ENCODE assay signal across 8 cellular contexts in the genomic region with DNA sequence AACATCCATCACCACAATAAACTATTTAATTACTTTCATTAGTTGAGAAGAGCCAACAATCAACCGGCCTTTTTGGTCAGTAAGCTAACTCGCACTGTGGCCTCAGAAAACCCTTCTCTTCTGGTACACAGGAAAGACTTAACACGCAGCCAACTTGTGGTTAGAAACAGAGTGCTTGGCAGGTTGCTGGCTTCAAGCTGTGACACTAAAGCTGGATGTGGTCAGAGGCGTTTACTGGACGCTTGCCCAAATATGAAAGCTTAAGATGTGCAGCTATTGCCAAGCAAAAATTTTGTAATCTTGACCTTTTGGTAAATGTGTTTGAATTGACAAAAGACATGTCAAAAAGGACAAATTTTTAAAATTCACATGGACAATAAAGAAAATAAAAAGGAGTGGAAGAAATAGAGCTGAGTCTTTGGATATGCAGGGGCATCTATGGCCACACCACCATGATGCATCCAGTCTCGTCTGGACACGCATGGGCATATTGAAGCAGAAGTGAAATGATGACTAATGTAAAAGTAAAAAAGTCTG. TPM values are rescaled to one million over a fixed set of nuclear protein-coding genes. Genes with fewer than 3 reads are reported as not detected.
DNase-seq lines count a peak whose midpoint lies in the region; ATAC-seq, FAIRE-seq and TF ChIP-seq lines count a peak whose summit lies in the region.

No MANE protein-coding gene starts in this region.

- H3K4me3 ChIP-seq in bronchial epithelial cell (ENCODE audit: low read depth, low read length): peak overlapping the region; percentile 9

- H3K36me3 ChIP-seq in bronchial epithelial cell (ENCODE audit: control insufficient read depth, insufficient read depth, low read length): no peaks in the 10 kb centered on the region

- TF ChIP-seq CTCF in bronchial epithelial cell (IDR thresholded peaks at IDR 0.05; ENCODE audit: insufficient read depth, low read length, severe bottlenecking): no peak
- no peak for TF ChIP-seq CTCF in natural killer cell (IDR thresholded peaks at IDR 0.05)

- peak overlapping the region; percentile 89 for H3K4me3 Mint-ChIP-seq in natural killer cell

- FAIRE-seq in bronchial epithelial cell (lab: Jason Lieb, UNC): no peak

- H3K9me3 Mint-ChIP-seq in natural killer cell: no peaks in the 10 kb centered on the region

- H3K27me3 Mint-ChIP-seq in natural killer cell (ENCODE audit: low read depth in 2 of 2): no peaks in the 10 kb centered on the region

- peak overlapping the region; percentile 89 to 98 for H3K27ac Mint-ChIP-seq in natural killer cell

- intact Hi-C loops in natural killer cell (cut with micrococcal nuclease): loop anchor here (5.0 kb wide), 2 partner anchors 525 to 745 kb away; partner anchors contain the start of gene CLEC2B

- ATAC-seq in HG02884 (IDR thresholded peaks at IDR 0.05; ENCODE audit: unreplicated experiment) (peak; percentile 44), natural killer cell (peak; percentile 44 to 68 (median 67)), HG03039 (IDR thresholded peaks at IDR 0.05; ENCODE audit: unreplicated experiment) (no peak)

- H3K27me3 ChIP-seq in bronchial epithelial cell (ENCODE audit: control insufficient read depth, insufficient read depth, low read length): no peaks in the 10 kb centered on the region

- peaks cover 53 to 68% of the 10 kb centered on the region in 2 donors for H3K4me1 Mint-ChIP-seq in natural killer cell

- peak; percentile 33 to 52 for DNase-seq in SHP77 (lab: John Stamatoyannopoulos, UW)
- no peak for DNase-seq in SHP77 treated with DMSO at 0.1 percent for 48 hours (lab: John Stamatoyannopoulos, UW)
- DNase-seq in NCI-H2107 treated with DMSO at 0.1 percent for 48 hours (lab: John Stamatoyannopoulos, UW; ENCODE audit: unreplicated experiment): peak; percentile 53
- DNase-seq in bronchial epithelial cell (ENCODE audit: low read depth): peak; percentile 94
- DNase-seq in natural killer cell: no peak
- no peak for DNase-seq in SKM-1 treated with dmso at 0.1 percent for 144 hours (lab: John Stamatoyannopoulos, UW; ENCODE audit: unreplicated experiment)

- H3K36me3 Mint-ChIP-seq in natural killer cell: peaks cover 16% of the 10 kb centered on the region

RNA-seq across cellular contexts. Expression of gene KLRK1, which starts 2.6 kb away (rescaled TPM):
- total RNA-seq in bronchial epithelial cell: not detected in 2 replicates
- 100 to 1,000 TPM; 398 to 543 (median 515) TPM for total RNA-seq in natural killer cell

RNA-seq across cellular contexts. Expression of gene KLRC4, which starts 17.1 kb away (rescaled TPM):
- total RNA-seq in bronchial epithelial cell (not detected in 2 replicates), natural killer cell (10 to 100 TPM; 15.9 to 54.7 (median 51.4) TPM)

RNA-seq across cellular contexts. Expression of gene KLRC3, which starts 27.9 kb away (rescaled TPM):
- total RNA-seq in bronchial epithelial cell (not detected in 2 replicates), natural killer cell (10 to 100 TPM; 10.7 to 69.1 (median 49.8) TPM)

RNA-seq across cellular contexts. Expression of gene KLRC2, which starts 43.3 kb away (rescaled TPM):
- total RNA-seq in bronchial epithelial cell (not detected in 2 replicates), natural killer cell (10 to 100 TPM in 2 of 3 donors, 1 to 10 TPM in 1; 3.0 to 57.5 (median 11.4) TPM)

Comparison
In these comparisons a context has a peak if more than half of its experiments do, and no peak if none do; other contexts are left out.
1. DNase-seq: peak in SHP77 (2 of 2), NCI-H2107 treated with DMSO at 0.1 percent for 48 hours (single experiment) and bronchial epithelial cell (single experiment); none in SHP77 treated with DMSO at 0.1 percent for 48 hours (single experiment), natural killer cell (single experiment) and SKM-1 treated with dmso at 0.1 percent for 144 hours (single experiment).
2. RNA of gene KLRK1, which starts 2.6 kb away (total RNA-seq): 398 to 543 TPM in natural killer cell; not detected in bronchial epithelial cell; every median in the first group is over 100 times any median in the second.
3. RNA of gene KLRC4, which starts 17.1 kb away (total RNA-seq): 15.9 to 54.7 TPM in natural killer cell; not detected in bronchial epithelial cell; every median in the first group is over 10 times any median in the second.
4. RNA of gene KLRC3, which starts 27.9 kb away (total RNA-seq): 10.7 to 69.1 TPM in natural killer cell; not detected in bronchial epithelial cell; every median in the first group is over 10 times any median in the second.